1 cellular context compared by ENCODE assay signal in genomic region chr7:102191556-102192203, GRCh38.
TF ChIP-seq lines count a peak whose summit lies in the region.

No MANE protein-coding gene starts in this region.

TF ChIP-seq in GM23338, 12 proteins besides CTCF, POLR2A, EP300 and RAD21 (continued from another document):
- TF ChIP-seq, protein P1, sequence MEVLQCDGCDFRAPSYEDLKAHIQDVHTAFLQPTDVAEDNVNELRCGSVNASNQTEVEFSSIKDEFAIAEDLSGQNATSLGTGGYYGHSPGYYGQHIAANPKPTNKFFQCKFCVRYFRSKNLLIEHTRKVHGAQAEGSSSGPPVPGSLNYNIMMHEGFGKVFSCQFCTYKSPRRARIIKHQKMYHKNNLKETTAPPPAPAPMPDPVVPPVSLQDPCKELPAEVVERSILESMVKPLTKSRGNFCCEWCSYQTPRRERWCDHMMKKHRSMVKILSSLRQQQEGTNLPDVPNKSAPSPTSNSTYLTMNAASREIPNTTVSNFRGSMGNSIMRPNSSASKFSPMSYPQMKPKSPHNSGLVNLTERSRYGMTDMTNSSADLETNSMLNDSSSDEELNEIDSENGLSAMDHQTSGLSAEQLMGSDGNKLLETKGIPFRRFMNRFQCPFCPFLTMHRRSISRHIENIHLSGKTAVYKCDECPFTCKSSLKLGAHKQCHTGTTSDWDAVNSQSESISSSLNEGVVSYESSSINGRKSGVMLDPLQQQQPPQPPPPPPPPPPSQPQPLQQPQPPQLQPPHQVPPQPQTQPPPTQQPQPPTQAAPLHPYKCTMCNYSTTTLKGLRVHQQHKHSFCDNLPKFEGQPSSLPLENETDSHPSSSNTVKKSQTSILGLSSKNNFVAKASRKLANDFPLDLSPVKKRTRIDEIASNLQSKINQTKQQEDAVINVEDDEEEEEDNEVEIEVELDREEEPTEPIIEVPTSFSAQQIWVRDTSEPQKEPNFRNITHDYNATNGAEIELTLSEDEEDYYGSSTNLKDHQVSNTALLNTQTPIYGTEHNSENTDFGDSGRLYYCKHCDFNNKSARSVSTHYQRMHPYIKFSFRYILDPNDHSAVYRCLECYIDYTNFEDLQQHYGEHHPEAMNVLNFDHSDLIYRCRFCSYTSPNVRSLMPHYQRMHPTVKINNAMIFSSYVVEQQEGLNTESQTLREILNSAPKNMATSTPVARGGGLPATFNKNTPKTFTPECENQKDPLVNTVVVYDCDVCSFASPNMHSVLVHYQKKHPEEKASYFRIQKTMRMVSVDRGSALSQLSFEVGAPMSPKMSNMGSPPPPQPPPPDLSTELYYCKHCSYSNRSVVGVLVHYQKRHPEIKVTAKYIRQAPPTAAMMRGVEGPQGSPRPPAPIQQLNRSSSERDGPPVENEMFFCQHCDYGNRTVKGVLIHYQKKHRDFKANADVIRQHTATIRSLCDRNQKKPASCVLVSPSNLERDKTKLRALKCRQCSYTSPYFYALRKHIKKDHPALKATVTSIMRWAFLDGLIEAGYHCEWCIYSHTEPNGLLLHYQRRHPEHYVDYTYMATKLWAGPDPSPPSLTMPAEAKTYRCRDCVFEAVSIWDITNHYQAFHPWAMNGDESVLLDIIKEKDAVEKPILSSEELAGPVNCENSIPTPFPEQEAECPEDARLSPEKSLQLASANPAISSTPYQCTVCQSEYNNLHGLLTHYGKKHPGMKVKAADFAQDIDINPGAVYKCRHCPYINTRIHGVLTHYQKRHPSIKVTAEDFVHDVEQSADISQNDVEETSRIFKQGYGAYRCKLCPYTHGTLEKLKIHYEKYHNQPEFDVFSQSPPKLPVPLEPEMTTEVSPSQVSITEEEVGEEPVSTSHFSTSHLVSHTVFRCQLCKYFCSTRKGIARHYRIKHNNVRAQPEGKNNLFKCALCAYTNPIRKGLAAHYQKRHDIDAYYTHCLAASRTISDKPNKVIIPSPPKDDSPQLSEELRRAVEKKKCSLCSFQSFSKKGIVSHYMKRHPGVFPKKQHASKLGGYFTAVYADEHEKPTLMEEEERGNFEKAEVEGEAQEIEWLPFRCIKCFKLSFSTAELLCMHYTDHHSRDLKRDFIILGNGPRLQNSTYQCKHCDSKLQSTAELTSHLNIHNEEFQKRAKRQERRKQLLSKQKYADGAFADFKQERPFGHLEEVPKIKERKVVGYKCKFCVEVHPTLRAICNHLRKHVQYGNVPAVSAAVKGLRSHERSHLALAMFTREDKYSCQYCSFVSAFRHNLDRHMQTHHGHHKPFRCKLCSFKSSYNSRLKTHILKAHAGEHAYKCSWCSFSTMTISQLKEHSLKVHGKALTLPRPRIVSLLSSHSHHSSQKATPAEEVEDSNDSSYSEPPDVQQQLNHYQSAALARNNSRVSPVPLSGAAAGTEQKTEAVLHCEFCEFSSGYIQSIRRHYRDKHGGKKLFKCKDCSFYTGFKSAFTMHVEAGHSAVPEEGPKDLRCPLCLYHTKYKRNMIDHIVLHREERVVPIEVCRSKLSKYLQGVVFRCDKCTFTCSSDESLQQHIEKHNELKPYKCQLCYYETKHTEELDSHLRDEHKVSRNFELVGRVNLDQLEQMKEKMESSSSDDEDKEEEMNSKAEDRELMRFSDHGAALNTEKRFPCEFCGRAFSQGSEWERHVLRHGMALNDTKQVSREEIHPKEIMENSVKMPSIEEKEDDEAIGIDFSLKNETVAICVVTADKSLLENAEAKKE (CRISPR knock-in tag; IDR thresholded peaks at IDR 0.05): no peak
